In the genomic region with DNA sequence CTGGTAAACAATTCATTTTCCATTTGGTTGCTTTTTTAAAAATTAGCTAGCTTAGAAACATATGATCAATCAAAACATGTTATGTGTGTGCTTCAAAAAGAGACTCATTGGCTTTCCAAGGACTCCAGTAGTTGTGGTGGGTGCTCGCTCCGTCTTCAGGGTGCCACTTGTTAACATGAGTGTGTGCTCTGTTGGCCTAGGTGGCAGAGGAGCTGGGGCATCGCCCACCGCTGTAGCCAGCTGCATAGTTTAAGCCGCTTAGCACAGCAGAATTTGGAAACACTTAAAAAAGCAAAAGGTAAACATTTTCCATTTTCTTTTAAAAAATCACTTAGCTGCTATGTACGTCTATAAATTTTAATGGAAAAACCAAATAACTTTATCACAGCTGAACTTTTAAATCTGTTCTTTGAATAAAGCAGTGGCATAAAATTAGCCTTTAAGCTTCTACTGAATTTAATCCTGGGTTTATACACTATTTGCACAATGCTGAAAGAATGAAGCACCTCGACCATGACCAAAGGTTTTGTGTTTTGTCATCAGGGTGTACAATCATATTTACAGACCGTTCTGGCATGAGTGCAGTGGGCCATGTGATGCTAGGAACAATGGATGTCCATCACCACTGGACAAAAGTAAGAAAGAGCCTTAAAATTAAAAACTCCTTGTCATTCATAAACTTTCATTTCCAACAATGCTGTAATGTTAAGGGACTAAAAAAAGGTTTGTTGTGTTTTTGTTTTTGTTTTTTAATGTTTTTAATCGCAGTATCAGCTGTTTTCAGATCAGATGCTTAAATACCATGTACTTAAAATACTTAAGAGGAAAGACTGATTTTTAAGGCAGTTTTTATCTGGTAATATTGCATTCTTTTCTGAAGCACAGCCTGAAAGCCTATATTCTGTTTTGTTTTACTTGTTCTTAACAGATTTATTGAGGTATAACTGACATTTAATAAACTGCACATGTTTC, we compare ENCODE assay signal across 17 cellular contexts.
"Had no signal": no experiment of that assay in that cellular context is flagged by ENCODE, and none has a peak within 500 bp of the region (broad histone marks: within the 10 kb centered on the region; RNA-seq: fewer than 3 reads in every experiment).

No MANE protein-coding gene starts in this region.

- H3K4me3 ChIP-seq: cardiac muscle cell, lower lobe of right lung, suprapubic skin had no signal

- H3K4me1 ChIP-seq: lower lobe of right lung, suprapubic skin had no signal

- H3K27me3 ChIP-seq: cardiac muscle cell, suprapubic skin had no signal

- H3K9me3 ChIP-seq: lower lobe of right lung, suprapubic skin had no signal

- DNase-seq: activated CD4-positive, alpha-beta T cell treated with anti-CD3 and anti-CD28 coated beads for 48 hours; activated CD8-positive, alpha-beta memory T cell treated with anti-CD3 and anti-CD28 coated beads, Interleukin-2, amount 50 U/mL, for 4 hours; activated CD8-positive, alpha-beta T cell treated with anti-CD3 and anti-CD28 coated beads for 36 hours; activated gamma-delta T cell; activated T-cell treated with anti-CD3 and anti-CD28 coated beads, Interleukin-2, amount 50 U/mL, for 48 hours; head of caudate nucleus; immature natural killer cell; lower lobe of right lung; nephron progenitor cell; right cardiac atrium; small intestine; trophoblast cell had no signal

- ATAC-seq: activated CD8-positive, alpha-beta T cell treated with anti-CD3 and anti-CD28 coated beads for 36 hours; activated naive CD4-positive, alpha-beta T cell treated with anti-CD3 and anti-CD28 coated beads, Interleukin-2, amount 50 U/mL, for 72 hours; lower lobe of right lung; right cardiac atrium; WTC11 had no signal

- H3K36me3 ChIP-seq: cardiac muscle cell had no signal

- H3K27ac ChIP-seq: epithelial cell of prostate, lower lobe of right lung, suprapubic skin had no signal
